Comparison of ENCODE assay signal across 8 cellular contexts in the genomic region with DNA sequence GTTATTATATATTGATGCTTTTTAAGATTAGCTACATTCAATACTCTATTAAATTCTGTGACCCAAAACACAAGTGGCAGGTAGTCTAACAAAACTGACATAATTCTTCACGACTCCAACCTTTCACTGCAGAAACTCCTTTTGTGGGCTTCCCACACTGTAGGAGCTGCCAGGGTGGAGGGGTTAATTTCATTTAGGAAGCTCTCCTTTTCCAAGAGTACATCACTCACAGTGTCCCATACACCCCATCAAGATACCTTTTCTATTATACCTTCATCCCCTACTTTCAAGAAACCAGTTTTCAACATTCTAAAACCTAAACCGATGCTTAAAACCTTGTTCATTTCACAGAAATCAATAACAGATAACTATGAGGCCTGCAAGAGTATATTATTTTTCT. TPM values are rescaled to one million over a fixed set of nuclear protein-coding genes. Genes with fewer than 3 reads are reported as not detected.
A peak's percentile ranks its signal among the peaks of the same experiment; 100 is the strongest.
DNase-seq lines count a peak whose midpoint lies in the region; ATAC-seq, FAIRE-seq and TF ChIP-seq lines count a peak whose summit lies in the region.

No MANE protein-coding gene starts in this region.

- no peak for TF ChIP-seq POLR2A in A549 (IDR thresholded peaks at IDR 0.05; ENCODE audit: low read length)
- no peak for TF ChIP-seq POLR2A in tibial nerve (IDR thresholded peaks at IDR 0.05)

- CTCF ChIA-PET in A549 (lab: Yijun Ruan, JAX): no interaction called here

- 9% methylated on average over 2 of the region's 2 CpGs for WGBS in A549 (ENCODE audit: missing lambda C conversion rate)
- WGBS in tibial nerve, 2 donors: 11 to 13% methylated on average over 2 of the region's 2 CpGs

- H3K4me2 ChIP-seq in A549: peak overlapping the region; percentile 91

- TF ChIP-seq EP300 in A549 (IDR thresholded peaks at IDR 0.05) (no peak), tibial nerve (IDR thresholded peaks at IDR 0.05) (no peak)

- TF ChIP-seq CTCF in A549 (IDR thresholded peaks at IDR 0.05) (no peak), tibial nerve (IDR thresholded peaks at IDR 0.05) (no peak)

- H3K4me1 ChIP-seq in A549 (peaks cover 12% of the 10 kb centered on the region), tibial nerve (peaks cover 0 to 57% (median 10%) of the 10 kb centered on the region in 4 donors)

- peak in 1 of 2 experiments; percentile 25 for DNase-seq in A549 (ENCODE audit: low read depth in 1 of 2, low spot score in 1 of 2)
- DNase-seq in activated naive CD8-positive, alpha-beta T cell treated with anti-CD3 and anti-CD28 coated beads for 36 hours: no peak
- DNase-seq in kidney tubule cell (ENCODE audit: low spot score): peak; percentile 2
- DNase-seq in tibial nerve (ENCODE audit: low spot score in 2 of 2): no peak
- DNase-seq in stimulated activated CD4-positive, alpha-beta T cell treated with anti-CD3 and anti-CD28 coated beads, Interleukin-4, amount 100 ng/mL, for 1 hour: no peak
- DNase-seq in NOMO-1 treated with DMSO at 0.1 percent for 48 hours (lab: John Stamatoyannopoulos, UW; ENCODE audit: unreplicated experiment): no peak
- DNase-seq in stimulated activated CD4-positive, alpha-beta T cell treated with anti-CD3 and anti-CD28 coated beads, Interleukin-15, amount 100 ng/mL, for 24 hours: no peak

- H3K9me3 ChIP-seq in A549: 0 out of 3 replicates have a peak, but pooled peaks cover 4% of the 10 kb centered on the region
- no peaks in the 10 kb centered on the region for H3K9me3 ChIP-seq in tibial nerve

- peak overlapping the region; percentile 92 for H3K4me3 Mint-ChIP-seq in activated naive CD8-positive, alpha-beta T cell treated with anti-CD3 and anti-CD28 coated beads for 36 hours

- peaks cover 36% of the 10 kb centered on the region for H3K36me3 Mint-ChIP-seq in activated naive CD8-positive, alpha-beta T cell treated with anti-CD3 and anti-CD28 coated beads for 36 hours

- peaks cover 2% of the 10 kb centered on the region for H3K9me3 Mint-ChIP-seq in activated naive CD8-positive, alpha-beta T cell treated with anti-CD3 and anti-CD28 coated beads for 36 hours

- H3K27ac ChIP-seq in A549: peak overlapping the region; percentile 81 to 95
- peak overlapping the region in 3 of 4 donors; percentile 51 to 91 (median 86) for H3K27ac ChIP-seq in tibial nerve

- FAIRE-seq in A549 (lab: Jason Lieb, UNC): no peak

- H3K27me3 Mint-ChIP-seq in activated naive CD8-positive, alpha-beta T cell treated with anti-CD3 and anti-CD28 coated beads for 36 hours: no peaks in the 10 kb centered on the region

- no peaks in the 10 kb centered on the region for H3K36me3 ChIP-seq in tibial nerve

- H3K27me3 ChIP-seq in tibial nerve: no peaks in the 10 kb centered on the region

- POLR2A ChIA-PET in A549 (lab: Yijun Ruan, JAX): no interaction called here

- ATAC-seq in A549 (peak in 1 of 2 experiments; percentile 40; a peak in 3 of 6 replicates), GM21529 (IDR thresholded peaks at IDR 0.05; ENCODE audit: unreplicated experiment) (peak; percentile 2)

- H3K4me1 Mint-ChIP-seq in activated naive CD8-positive, alpha-beta T cell treated with anti-CD3 and anti-CD28 coated beads for 36 hours: peaks cover 50% of the 10 kb centered on the region

- peak overlapping the region; percentile 55 for H3K4me3 ChIP-seq in A549
- peak overlapping the region; percentile 78 to 86 (median 83) for H3K4me3 ChIP-seq in tibial nerve

- H3K27ac Mint-ChIP-seq in activated naive CD8-positive, alpha-beta T cell treated with anti-CD3 and anti-CD28 coated beads for 36 hours: peak overlapping the region; percentile 90

- no peak for TF ChIP-seq RAD21 in A549 (conservative IDR thresholded peaks at IDR 0.05 in 1 of 2, IDR thresholded peaks at IDR 0.05 in 1 of 2)

TF ChIP-seq in A549, 52 proteins besides CTCF, POLR2A, EP300 and RAD21:
- TF ChIP-seq RNF2 (IDR thresholded peaks at IDR 0.05; ENCODE audit: borderline replicate concordance, low read depth) (no peak), SMC3 (IDR thresholded peaks at IDR 0.05) (no peak), CBX2 (IDR thresholded peaks at IDR 0.05; ENCODE audit: borderline replicate concordance, low read depth) (no peak), HOXB13 (CRISPR knock-in tag; IDR thresholded peaks at IDR 0.05; ENCODE audit: low read depth) (no peak)
- TF ChIP-seq, protein P1, sequence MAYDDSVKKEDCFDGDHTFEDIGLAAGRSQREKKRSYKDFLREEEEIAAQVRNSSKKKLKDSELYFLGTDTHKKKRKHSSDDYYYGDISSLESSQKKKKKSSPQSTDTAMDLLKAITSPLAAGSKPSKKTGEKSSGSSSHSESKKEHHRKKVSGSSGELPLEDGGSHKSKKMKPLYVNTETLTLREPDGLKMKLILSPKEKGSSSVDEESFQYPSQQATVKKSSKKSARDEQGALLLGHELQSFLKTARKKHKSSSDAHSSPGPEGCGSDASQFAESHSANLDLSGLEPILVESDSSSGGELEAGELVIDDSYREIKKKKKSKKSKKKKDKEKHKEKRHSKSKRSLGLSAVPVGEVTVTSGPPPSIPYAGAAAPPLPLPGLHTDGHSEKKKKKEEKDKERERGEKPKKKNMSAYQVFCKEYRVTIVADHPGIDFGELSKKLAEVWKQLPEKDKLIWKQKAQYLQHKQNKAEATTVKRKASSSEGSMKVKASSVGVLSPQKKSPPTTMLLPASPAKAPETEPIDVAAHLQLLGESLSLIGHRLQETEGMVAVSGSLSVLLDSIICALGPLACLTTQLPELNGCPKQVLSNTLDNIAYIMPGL (CRISPR knock-in tag; IDR thresholded peaks at IDR 0.05; ENCODE audit: borderline replicate concordance): no peak
- TF ChIP-seq, protein P2, sequence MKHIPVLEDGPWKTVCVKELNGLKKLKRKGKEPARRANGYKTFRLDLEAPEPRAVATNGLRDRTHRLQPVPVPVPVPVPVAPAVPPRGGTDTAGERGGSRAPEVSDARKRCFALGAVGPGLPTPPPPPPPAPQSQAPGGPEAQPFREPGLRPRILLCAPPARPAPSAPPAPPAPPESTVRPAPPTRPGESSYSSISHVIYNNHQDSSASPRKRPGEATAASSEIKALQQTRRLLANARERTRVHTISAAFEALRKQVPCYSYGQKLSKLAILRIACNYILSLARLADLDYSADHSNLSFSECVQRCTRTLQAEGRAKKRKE (CRISPR knock-in tag; IDR thresholded peaks at IDR 0.05; ENCODE audit: low read depth): no peak
- TF ChIP-seq, protein P3, sequence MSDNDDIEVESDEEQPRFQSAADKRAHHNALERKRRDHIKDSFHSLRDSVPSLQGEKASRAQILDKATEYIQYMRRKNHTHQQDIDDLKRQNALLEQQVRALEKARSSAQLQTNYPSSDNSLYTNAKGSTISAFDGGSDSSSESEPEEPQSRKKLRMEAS (IDR thresholded peaks at IDR 0.05): no peak

RNA-seq across cellular contexts. Expression of a gene that starts 0.8 kb away (rescaled TPM):
- polyA plus RNA-seq in A549 (2011; rRNA removed) (19.9 and 25.3 TPM in 2 replicates), A549 (2017; fragmentation: RNase III; extraction: RNeasy Plus Mini Kit Qiagen cat#74134 plus additional on column Dnase treatment) (13.8 to 15.8 TPM (median 14.8 TPM) in 3 replicates)
- polyA plus RNA-seq in A549 (2012; cell fraction: cytosol; rRNA removed): 6.5 and 7.7 TPM in 2 replicates
- polyA plus RNA-seq in A549 (2012; cell fraction: nucleus; rRNA removed): 5.5 and 9.7 TPM in 2 replicates
- 9.2 and 9.8 TPM in 2 replicates for polyA minus RNA-seq in A549 (2011; rRNA and poly(A)+ RNA removed)
- total RNA-seq in activated naive CD8-positive, alpha-beta T cell treated with anti-CD3 and anti-CD28 coated beads for 36 hours: 10 to 100 TPM; 18.8 to 21.9 TPM
- total RNA-seq in tibial nerve: 10 to 100 TPM; 12.0 to 23.7 (median 16.1) TPM
